ENCODE assay signal across 9 cellular contexts in genomic region chr19:39823693-39824092, GRCh38. TPM values are rescaled to one million over a fixed set of nuclear protein-coding genes. Genes with fewer than 3 reads are reported as not detected.
DNase-seq lines count a peak whose midpoint lies in the region; ATAC-seq and TF ChIP-seq lines count a peak whose summit lies in the region.
"Had no signal": no experiment of that assay in that cellular context is flagged by ENCODE, and none has a peak within 500 bp of the region (broad histone marks: within the 10 kb centered on the region; RNA-seq: fewer than 3 reads in every experiment).

No MANE protein-coding gene starts in this region.

- TF ChIP-seq POLR2A in ovary (IDR thresholded peaks at IDR 0.05), result no peak

- CTCF ChIA-PET in CD8-positive, alpha-beta T cell (lab: Charles Lee), result interaction anchor here (0.7 to 1.4 kb wide), 2 partner anchors 20 to 21 kb away, joined by 3 to 4 read pairs; no protein-coding TSS in a partner anchor

- no peak for DNase-seq in CD8-positive, alpha-beta T cell
- DNase-seq in NCI-H69 (lab: John Stamatoyannopoulos, UW) (peak; percentile 36), fibroblast of mammary gland (ENCODE audit: low read depth) (no peak), ovary (no peak), substantia nigra (lab: John Stamatoyannopoulos, UW) (no peak), NOMO-1 treated with DMSO at 0.1 percent for 48 hours (lab: John Stamatoyannopoulos, UW; ENCODE audit: unreplicated experiment) (no peak), NCI-H1694 (lab: John Stamatoyannopoulos, UW) (no peak)

- H3K27me3 ChIP-seq in CD8-positive, alpha-beta T cell (ENCODE audit: insufficient read depth, low read length), result no peaks in the 10 kb centered on the region
- H3K27me3 ChIP-seq in ovary, result no peaks in the 10 kb centered on the region

- no peaks in the 10 kb centered on the region for H3K27me3 Mint-ChIP-seq in CD8-positive, alpha-beta T cell (ENCODE audit: low read depth)
- H3K27me3 Mint-ChIP-seq: dendritic cell treated with granulocyte-macrophage colony-stimulating factor and Interleukin-4, amounts not matched to agents 40 ng/mL and 50 ng/mL, for 4 days had no signal

- intact Hi-C loops in CD8-positive, alpha-beta T cell (cut with DNase I, micrococcal nuclease), result loop anchor here (1.0 to 10.0 kb wide), 9 partner anchors 10 to 1916 kb away; partner anchors contain the start of genes FBL (in 2 of the 2), PSMC4 (in 2 of the 2), DYRK1B (in 1 of the 2) and SAMD4B (in 1 of the 2)
- intact Hi-C loops in ovary (cut with DNase I), result no loop called here

- POLR2A ChIA-PET in CD8-positive, alpha-beta T cell (lab: Charles Lee), result interaction anchor here (0.6 kb wide), 1 partner anchor 10 kb away, joined by 3 read pairs; the partner anchor contains the start of gene DYRK1B

- H3K4me1 ChIP-seq in CD8-positive, alpha-beta T cell (ENCODE audit: insufficient read depth, low read length), result peaks cover 23% of the 10 kb centered on the region
- H3K4me1 ChIP-seq in ovary (ENCODE audit: insufficient read depth), result peaks cover 4% of the 10 kb centered on the region

- H3K4me1 Mint-ChIP-seq in CD8-positive, alpha-beta T cell (ENCODE audit: low read depth), result peaks cover 21% of the 10 kb centered on the region

- peak overlapping the region; percentile 79 for H3K4me3 ChIP-seq in CD8-positive, alpha-beta T cell (ENCODE audit: low read depth, low read length)
- H3K4me3 ChIP-seq in fibroblast of mammary gland (ENCODE audit: control insufficient read depth, low read depth, low read length) (peak overlapping the region; percentile 85), ovary (peak overlapping the region; percentile 73)

- ATAC-seq in CD8-positive, alpha-beta T cell, result no peak
- no peak for ATAC-seq in GM18870 (IDR thresholded peaks at IDR 0.05; ENCODE audit: unreplicated experiment)

- H3K36me3 Mint-ChIP-seq in CD8-positive, alpha-beta T cell, result peaks cover 27% of the 10 kb centered on the region

- H3K27ac Mint-ChIP-seq in CD8-positive, alpha-beta T cell, result no peak overlapping the region
- H3K27ac Mint-ChIP-seq: dendritic cell treated with granulocyte-macrophage colony-stimulating factor and Interleukin-4, amounts not matched to agents 40 ng/mL and 50 ng/mL, for 4 days had no signal

- TF ChIP-seq EP300 in ovary (IDR thresholded peaks at IDR 0.05), result no peak

- WGBS in ovary, 3 donors, result 3 to 5% (median 4%) methylated on average over 7 of the region's 7 CpGs

- H3K36me3 ChIP-seq in CD8-positive, alpha-beta T cell (ENCODE audit: insufficient read depth, low read length), result peaks cover 8% of the 10 kb centered on the region
- H3K36me3 ChIP-seq in ovary, result no peaks in the 10 kb centered on the region

- H3K27ac ChIP-seq in CD8-positive, alpha-beta T cell (ENCODE audit: low read depth, low read length), result peak overlapping the region; percentile 43
- no peak overlapping the region for H3K27ac ChIP-seq in ovary
- H3K27ac ChIP-seq in substantia nigra (ENCODE audit: low read depth, low read length, poor library complexity, severe bottlenecking), result no peak overlapping the region

- TF ChIP-seq CTCF in CD8-positive, alpha-beta T cell (IDR thresholded peaks at IDR 0.05), result no peak
- TF ChIP-seq CTCF in fibroblast of mammary gland (conservative IDR thresholded peaks at IDR 0.05; ENCODE audit: control insufficient read depth, insufficient read depth, low read depth, low read length), result no peak
- TF ChIP-seq CTCF in ovary (IDR thresholded peaks at IDR 0.05), result no peak

- no peak overlapping the region for H3K4me3 Mint-ChIP-seq in CD8-positive, alpha-beta T cell
- H3K4me3 Mint-ChIP-seq: dendritic cell treated with granulocyte-macrophage colony-stimulating factor and Interleukin-4, amounts not matched to agents 40 ng/mL and 50 ng/mL, for 4 days had no signal

- no peaks in the 10 kb centered on the region for H3K9me3 Mint-ChIP-seq in CD8-positive, alpha-beta T cell
- H3K9me3 Mint-ChIP-seq: dendritic cell treated with granulocyte-macrophage colony-stimulating factor and Interleukin-4, amounts not matched to agents 40 ng/mL and 50 ng/mL, for 4 days had no signal

- H3K9me3 ChIP-seq in CD8-positive, alpha-beta T cell (ENCODE audit: low read length), result no peaks in the 10 kb centered on the region
- H3K9me3 ChIP-seq in ovary, result no peaks in the 10 kb centered on the region

RNA-seq across cellular contexts. Expression of gene DYRK1B, which starts 10.3 kb away (rescaled TPM):
- total RNA-seq in CD8-positive, alpha-beta T cell, result 10 to 100 TPM; 19.0 to 22.6 TPM
- total RNA-seq in ovary, result 10 to 100 TPM; 10.1 to 17.8 (median 13.4) TPM
- polyA plus RNA-seq in ovary, result 10 to 100 TPM; 18.1 to 31.0 TPM

RNA-seq across cellular contexts. Expression of gene FBL, which starts 22.5 kb away (rescaled TPM):
- total RNA-seq in CD8-positive, alpha-beta T cell, result 100 to 1,000 TPM; 351 to 365 TPM
- total RNA-seq in ovary, result 100 to 1,000 TPM; 218 to 494 (median 369) TPM
- 100 to 1,000 TPM; 378 to 532 TPM for polyA plus RNA-seq in ovary

RNA-seq across cellular contexts. Expression of gene LEUTX, which starts 45.0 kb away (rescaled TPM):
- not detected for total RNA-seq in CD8-positive, alpha-beta T cell
- total RNA-seq in ovary, result not detected
- not detected for polyA plus RNA-seq in ovary

Comparison
In these comparisons a context has a peak if more than half of its experiments do, and no peak if none do; other contexts are left out.
1. intact Hi-C loops: an anchor here in CD8-positive, alpha-beta T cell (1.0 to 10.0 kb wide); none called in ovary.